Comparison of ENCODE assay signal across 7 cellular contexts in genomic region chr1:107750364-107750959, GRCh38.
DNase-seq lines count a peak whose midpoint lies in the region; FAIRE-seq and TF ChIP-seq lines count a peak whose summit lies in the region.

No MANE protein-coding gene starts in this region.

- no peak for TF ChIP-seq POLR2A in GM12891 (IDR thresholded peaks at IDR 0.05; ENCODE audit: low read depth, low read length)

- FAIRE-seq in GM12891 (lab: Jason Lieb, UNC): no peak

- no peak overlapping the region for H3K4me3 ChIP-seq in HL-60 (replicated peaks; ENCODE audit: insufficient read depth, low read length)

- H3K27me3 ChIP-seq in HL-60 (ENCODE audit: insufficient read depth, poor library complexity, severe bottlenecking): no peaks in the 10 kb centered on the region

- DNase-seq in EH (ENCODE audit: low read depth) (peak; percentile 54), HL-60 (ENCODE audit: low read depth in 1 of 2, low spot score in 1 of 2) (peak; percentile 38 to 60), NCI-H526 treated with DMSO at 0.1 percent for 48 hours (lab: John Stamatoyannopoulos, UW) (peak; percentile 49), hypothalamus (lab: John Stamatoyannopoulos, UW) (peak in 28 of 51 donors; percentile 0 to 61 (median 18)), GM12891 (ENCODE audit: insufficient read length, low spot score) (no peak)
- DNase-seq in activated naive CD4-positive, alpha-beta T cell treated with anti-CD3 and anti-CD28 coated beads, Interleukin-2, amount 50 U/mL, for 16 hours: peak; percentile 24
- DNase-seq in stimulated activated CD4-positive, alpha-beta T cell treated with anti-CD3 and anti-CD28 coated beads, Interleukin-15, amount 100 ng/mL, for 24 hours: peak; percentile 65

- TF ChIP-seq CTCF in HL-60 (IDR thresholded peaks at IDR 0.05; ENCODE audit: insufficient read depth, low read length): peak; percentile 49

- no peak overlapping the region for H3K27ac ChIP-seq in HL-60 (replicated peaks)

TF ChIP-seq in GM12891, 5 proteins besides CTCF, POLR2A, EP300 and RAD21:
- no peak for TF ChIP-seq POLR2AphosphoS5 (IDR thresholded peaks at IDR 0.05; ENCODE audit: low read depth, low read length)
- no peak for TF ChIP-seq POU2F2 (IDR thresholded peaks at IDR 0.05; ENCODE audit: low read depth, low read length)
